1 cellular context compared by ENCODE assay signal in the genomic region with DNA sequence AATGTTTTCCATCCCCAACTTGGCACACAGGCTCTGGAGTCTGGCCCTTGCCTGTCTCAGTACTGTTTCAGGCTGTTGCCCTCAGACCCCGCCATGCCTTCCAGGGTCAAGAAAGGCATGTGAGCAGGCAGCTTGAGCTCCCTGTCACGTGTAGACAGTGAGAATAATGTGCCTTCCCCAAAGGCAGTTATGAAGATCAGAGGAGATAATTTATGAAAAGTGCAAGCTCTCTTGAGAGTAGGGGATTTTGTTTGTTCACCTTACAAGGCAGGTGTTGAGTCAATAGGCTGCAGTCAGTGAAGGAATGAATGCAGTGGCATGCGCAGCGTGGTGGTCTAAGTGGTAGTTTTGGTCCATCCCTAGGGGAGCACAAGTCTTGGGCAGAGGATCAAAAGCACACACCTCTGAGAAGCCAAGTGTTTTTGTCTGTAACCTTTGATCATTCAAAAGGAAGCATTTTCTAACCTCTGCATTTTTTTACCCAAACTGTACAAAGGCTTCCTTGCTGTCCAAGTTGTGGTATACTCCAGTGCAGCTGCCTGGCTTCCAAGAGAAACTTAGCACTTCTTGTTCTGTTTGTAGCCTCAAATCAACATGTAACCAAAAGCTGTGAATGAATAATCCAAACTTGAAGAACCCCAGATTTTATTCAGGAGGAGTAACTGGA.
TF ChIP-seq lines count a peak whose summit lies in the region.

No MANE protein-coding gene starts in this region.

TF ChIP-seq in SK-N-SH, 30 proteins besides CTCF, POLR2A, EP300 and RAD21 (continued from another document):
- TF ChIP-seq, protein P1, sequence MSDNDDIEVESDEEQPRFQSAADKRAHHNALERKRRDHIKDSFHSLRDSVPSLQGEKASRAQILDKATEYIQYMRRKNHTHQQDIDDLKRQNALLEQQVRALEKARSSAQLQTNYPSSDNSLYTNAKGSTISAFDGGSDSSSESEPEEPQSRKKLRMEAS (IDR thresholded peaks at IDR 0.05; ENCODE audit: low read depth) = no peak
- TF ChIP-seq RCOR1 (IDR thresholded peaks at IDR 0.05; ENCODE audit: low read length) (no peak), NFIC (IDR thresholded peaks at IDR 0.05; ENCODE audit: borderline replicate concordance) (no peak), FOXJ3 (CRISPR knock-in tag; IDR thresholded peaks at IDR 0.05) (no peak), TEAD4 (IDR thresholded peaks at IDR 0.05; ENCODE audit: borderline replicate concordance, insufficient read depth) (no peak), RFX5 (IDR thresholded peaks at IDR 0.05; ENCODE audit: low read length) (no peak), MEF2A (IDR thresholded peaks at IDR 0.05; ENCODE audit: borderline replicate concordance, low read depth) (no peak), FOXM1 (IDR thresholded peaks at IDR 0.05; ENCODE audit: low read depth) (no peak), YY1 (IDR thresholded peaks at IDR 0.05; ENCODE audit: low read depth) (no peak)
- TF ChIP-seq, protein P2, sequence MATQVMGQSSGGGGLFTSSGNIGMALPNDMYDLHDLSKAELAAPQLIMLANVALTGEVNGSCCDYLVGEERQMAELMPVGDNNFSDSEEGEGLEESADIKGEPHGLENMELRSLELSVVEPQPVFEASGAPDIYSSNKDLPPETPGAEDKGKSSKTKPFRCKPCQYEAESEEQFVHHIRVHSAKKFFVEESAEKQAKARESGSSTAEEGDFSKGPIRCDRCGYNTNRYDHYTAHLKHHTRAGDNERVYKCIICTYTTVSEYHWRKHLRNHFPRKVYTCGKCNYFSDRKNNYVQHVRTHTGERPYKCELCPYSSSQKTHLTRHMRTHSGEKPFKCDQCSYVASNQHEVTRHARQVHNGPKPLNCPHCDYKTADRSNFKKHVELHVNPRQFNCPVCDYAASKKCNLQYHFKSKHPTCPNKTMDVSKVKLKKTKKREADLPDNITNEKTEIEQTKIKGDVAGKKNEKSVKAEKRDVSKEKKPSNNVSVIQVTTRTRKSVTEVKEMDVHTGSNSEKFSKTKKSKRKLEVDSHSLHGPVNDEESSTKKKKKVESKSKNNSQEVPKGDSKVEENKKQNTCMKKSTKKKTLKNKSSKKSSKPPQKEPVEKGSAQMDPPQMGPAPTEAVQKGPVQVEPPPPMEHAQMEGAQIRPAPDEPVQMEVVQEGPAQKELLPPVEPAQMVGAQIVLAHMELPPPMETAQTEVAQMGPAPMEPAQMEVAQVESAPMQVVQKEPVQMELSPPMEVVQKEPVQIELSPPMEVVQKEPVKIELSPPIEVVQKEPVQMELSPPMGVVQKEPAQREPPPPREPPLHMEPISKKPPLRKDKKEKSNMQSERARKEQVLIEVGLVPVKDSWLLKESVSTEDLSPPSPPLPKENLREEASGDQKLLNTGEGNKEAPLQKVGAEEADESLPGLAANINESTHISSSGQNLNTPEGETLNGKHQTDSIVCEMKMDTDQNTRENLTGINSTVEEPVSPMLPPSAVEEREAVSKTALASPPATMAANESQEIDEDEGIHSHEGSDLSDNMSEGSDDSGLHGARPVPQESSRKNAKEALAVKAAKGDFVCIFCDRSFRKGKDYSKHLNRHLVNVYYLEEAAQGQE (IDR thresholded peaks at IDR 0.05; ENCODE audit: low read depth, low read length) = no peak
- TF ChIP-seq, protein P3, sequence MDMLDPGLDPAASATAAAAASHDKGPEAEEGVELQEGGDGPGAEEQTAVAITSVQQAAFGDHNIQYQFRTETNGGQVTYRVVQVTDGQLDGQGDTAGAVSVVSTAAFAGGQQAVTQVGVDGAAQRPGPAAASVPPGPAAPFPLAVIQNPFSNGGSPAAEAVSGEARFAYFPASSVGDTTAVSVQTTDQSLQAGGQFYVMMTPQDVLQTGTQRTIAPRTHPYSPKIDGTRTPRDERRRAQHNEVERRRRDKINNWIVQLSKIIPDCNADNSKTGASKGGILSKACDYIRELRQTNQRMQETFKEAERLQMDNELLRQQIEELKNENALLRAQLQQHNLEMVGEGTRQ (IDR thresholded peaks at IDR 0.05; ENCODE audit: borderline replicate concordance, low read depth, low read length) = no peak
